ENCODE assay signal across 25 cellular contexts in the genomic region with DNA sequence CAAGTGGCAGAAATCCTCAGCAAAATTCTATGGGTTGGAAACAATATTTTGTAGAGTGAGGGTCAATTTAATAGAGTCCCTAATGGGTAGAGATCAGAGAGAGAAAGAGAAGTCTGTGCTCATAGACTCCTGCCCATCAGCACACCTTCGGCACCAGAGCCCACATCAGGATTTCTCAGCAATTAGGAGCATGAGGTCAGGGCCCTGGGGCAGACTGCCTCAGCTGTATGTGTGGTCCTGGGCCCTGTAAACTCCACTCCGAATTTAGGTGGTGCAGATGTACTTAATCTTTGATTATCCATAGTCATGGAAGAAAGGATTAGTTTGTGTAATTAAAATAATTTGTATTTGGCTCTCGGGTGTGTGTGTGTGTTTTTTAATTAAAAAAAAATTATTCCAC.
"Had no signal": no experiment of that assay in that cellular context is flagged by ENCODE, and none has a peak within 500 bp of the region (broad histone marks: within the 10 kb centered on the region; RNA-seq: fewer than 3 reads in every experiment).

No MANE protein-coding gene starts in this region.

- H3K4me2 ChIP-seq: neural progenitor cell had no signal

- H3K4me3 ChIP-seq: neural progenitor cell, ovary, psoas muscle, right lobe of liver, sigmoid colon, stomach, thoracic aorta, thyroid gland, tibial nerve, upper lobe of right lung, uterus had no signal

- H3K27me3 ChIP-seq: neural progenitor cell, ovary, right lobe of liver, sigmoid colon, stomach, thyroid gland, tibial nerve, upper lobe of right lung, uterus had no signal

- ATAC-seq: naive thymus-derived CD4-positive, alpha-beta T cell; natural killer cell; psoas muscle; right cardiac atrium; right lobe of liver; stimulated activated effector memory CD8-positive, alpha-beta T cell treated with anti-CD3 and anti-CD28 coated beads, Interleukin-12 subunit alpha, Interleukin-12 subunit beta, amount 100 ng/mL, for 72 hours; stimulated activated naive B cell treated with anti-CD40 and anti-IgM and Interleukin-4, amounts not matched to agents 10 μg/mL and 1 μg/mL and 100 μg/mL, for 72 hours; upper lobe of right lung had no signal

- H3K79me2 ChIP-seq: parathyroid adenoma had no signal

- DNase-seq: naive thymus-derived CD4-positive, alpha-beta T cell; natural killer cell; occipital lobe; ovary; posterior cingulate gyrus; psoas muscle; right cardiac atrium; right lobe of liver; sigmoid colon; small intestine; stimulated activated CD4-positive, alpha-beta T cell treated with anti-CD3 and anti-CD28 coated beads, Interleukin-15, amount 100 ng/mL, for 24 hours; stimulated activated CD4-positive, alpha-beta T cell treated with anti-CD3 and anti-CD28 coated beads, Interleukin-2, amount 100 ng/mL, for 24 hours; stimulated activated CD4-positive, alpha-beta T cell treated with anti-CD3 and anti-CD28 coated beads, Interleukin-2, amount 100 ng/mL, for 48 hours; stimulated activated CD4-positive, alpha-beta T cell treated with anti-CD3 and anti-CD28 coated beads, Interleukin-4, amount 100 ng/mL, for 24 hours; stimulated activated naive B cell treated with anti-CD40 and anti-IgM and Interleukin-4, amounts not matched to agents 10 μg/mL and 1 μg/mL and 100 μg/mL, for 72 hours; stimulated activated naive CD4-positive, alpha-beta T cell treated with Interleukin-2 at 50 U/mL for 16 hours; stomach; thyroid gland; upper lobe of right lung; uterus had no signal

- H3K27ac ChIP-seq: neural progenitor cell, ovary, parathyroid adenoma, psoas muscle, right lobe of liver, sigmoid colon, stomach, thyroid gland, tibial nerve, upper lobe of right lung, uterus had no signal

- H3K9ac ChIP-seq: neural progenitor cell, parathyroid adenoma had no signal

- H3K9me3 ChIP-seq: ovary, psoas muscle, right lobe of liver, thoracic aorta, thyroid gland, upper lobe of right lung, uterus had no signal

- H3K36me3 ChIP-seq: neural progenitor cell, ovary, right lobe of liver, sigmoid colon, stomach, thyroid gland, tibial nerve, upper lobe of right lung, uterus had no signal

- H2AFZ ChIP-seq: neural progenitor cell, parathyroid adenoma had no signal

- H3K4me1 ChIP-seq: neural progenitor cell, parathyroid adenoma, psoas muscle, right lobe of liver, sigmoid colon, stomach, thyroid gland, upper lobe of right lung, uterus had no signal
